ENCODE assay signal across 2 cellular contexts in genomic region chr12:91892081-91892855, GRCh38.
TF ChIP-seq lines count a peak whose summit lies in the region.

No MANE protein-coding gene starts in this region.

TF ChIP-seq in IMR-90, 13 proteins besides CTCF, POLR2A, EP300 and RAD21:
- TF ChIP-seq CEBPB (IDR thresholded peaks at IDR 0.05; ENCODE audit: low read depth, low read length) (no peak), SMC3 (IDR thresholded peaks at IDR 0.05; ENCODE audit: low read depth, low read length) (no peak), MAZ (IDR thresholded peaks at IDR 0.05; ENCODE audit: borderline replicate concordance, low read depth, low read length) (no peak), MXI1 (IDR thresholded peaks at IDR 0.05; ENCODE audit: borderline replicate concordance, low read depth, low read length) (no peak), RFX5 (IDR thresholded peaks at IDR 0.05; ENCODE audit: low read depth, low read length) (no peak), ELK1 (IDR thresholded peaks at IDR 0.05; ENCODE audit: borderline replicate concordance, low read depth, low read length) (no peak), USF2 (IDR thresholded peaks at IDR 0.05; ENCODE audit: low read depth, low read length) (no peak), BHLHE40 (IDR thresholded peaks at IDR 0.05; ENCODE audit: low read depth, low read length) (no peak), CHD1 (IDR thresholded peaks at IDR 0.05; ENCODE audit: low read depth, low read length) (no peak), NFE2L2 (IDR thresholded peaks at IDR 0.05; ENCODE audit: low read depth, low read length) (no peak), MAFK (IDR thresholded peaks at IDR 0.05; ENCODE audit: low read depth, low read length) (no peak), FOS (IDR thresholded peaks at IDR 0.05; ENCODE audit: low read depth, low read length) (no peak), RCOR1 (IDR thresholded peaks at IDR 0.05; ENCODE audit: insufficient replicate concordance, low read length) (no peak)

TF ChIP-seq in K562, 482 proteins besides CTCF, POLR2A, EP300 and RAD21:
- TF ChIP-seq HSF4 (CRISPR knock-in tag; IDR thresholded peaks at IDR 0.05; ENCODE audit: borderline replicate concordance) (no peak), MTA3 (IDR thresholded peaks at IDR 0.05; ENCODE audit: borderline replicate concordance) (no peak), TOE1 (IDR thresholded peaks at IDR 0.05; ENCODE audit: borderline replicate concordance) (no peak), TOE1 (CRISPR knock-in tag; IDR thresholded peaks at IDR 0.05; ENCODE audit: borderline replicate concordance, low read depth) (no peak), NR2C1 (IDR thresholded peaks at IDR 0.05) (no peak), NR2C1 (tag; IDR thresholded peaks at IDR 0.05) (no peak), RCOR1 (IDR thresholded peaks at IDR 0.05; ENCODE audit: borderline replicate concordance in 1 of 2, low read depth in 2 of 2, low read length in 2 of 2) (no peak), ZMIZ1 (IDR thresholded peaks at IDR 0.05; ENCODE audit: low read depth in 2 of 2, low read length in 2 of 2) (no peak), USF2 (CRISPR knock-in tag; IDR thresholded peaks at IDR 0.05) (no peak), SIN3A (IDR thresholded peaks at IDR 0.05; ENCODE audit: borderline replicate concordance in 2 of 2, control insufficient read depth in 1 of 2, low read depth in 2 of 2, low read length in 2 of 2) (no peak), ZNF146 (CRISPR knock-in tag; IDR thresholded peaks at IDR 0.05; ENCODE audit: unreplicated experiment) (no peak), ZNF197 (CRISPR knock-in tag; IDR thresholded peaks at IDR 0.05; ENCODE audit: low read depth) (no peak), ZNF347 (CRISPR knock-in tag; IDR thresholded peaks at IDR 0.05; ENCODE audit: low read depth) (no peak), ZNF830 (CRISPR knock-in tag; IDR thresholded peaks at IDR 0.05) (no peak)
TF ChIP-seq in K562: peak in this region for 0.
